1 cellular context compared by ENCODE assay signal in the genomic region with DNA sequence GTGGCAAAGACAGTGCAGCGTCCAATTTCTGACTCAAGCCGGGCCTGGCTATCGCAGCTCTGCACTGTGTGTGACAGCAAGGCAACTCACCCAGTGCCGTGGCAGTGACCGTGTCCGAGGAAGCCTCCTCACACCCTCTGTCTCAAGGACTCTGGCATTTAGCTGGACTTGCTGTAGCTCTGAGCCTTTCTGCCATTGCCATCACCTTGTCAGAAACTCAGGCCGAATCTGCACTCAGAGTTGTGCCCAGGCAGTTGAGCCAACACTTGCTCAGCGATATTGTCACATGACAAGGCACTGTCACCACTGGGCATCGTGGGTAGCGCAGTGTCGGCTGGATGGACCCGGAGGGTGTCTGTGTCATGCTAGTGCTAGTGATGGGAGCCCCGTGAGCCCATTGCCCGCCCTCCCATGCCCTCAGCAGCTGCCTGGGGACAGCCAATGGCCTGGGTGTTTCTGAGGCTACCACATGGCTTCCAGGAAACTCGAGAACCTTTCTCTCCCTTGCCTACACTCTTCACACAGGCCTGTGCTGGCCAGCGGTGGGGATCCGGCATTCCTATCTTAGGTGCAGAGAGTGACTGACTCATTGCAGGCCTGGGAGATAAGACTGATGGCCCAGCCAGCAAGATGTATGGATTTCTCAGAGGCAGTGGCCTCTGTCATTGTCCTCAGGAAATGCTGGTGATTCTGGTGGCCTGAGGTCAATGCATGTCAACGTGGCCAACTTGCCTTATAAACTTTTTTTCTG.
A peak's percentile ranks its signal among the peaks of the same experiment; 100 is the strongest.
TF ChIP-seq lines count a peak whose summit lies in the region.

No MANE protein-coding gene starts in this region.

TF ChIP-seq in K562, 482 proteins besides CTCF, POLR2A, EP300 and RAD21 (continued from another document and continues in another):
- TF ChIP-seq, protein P1, sequence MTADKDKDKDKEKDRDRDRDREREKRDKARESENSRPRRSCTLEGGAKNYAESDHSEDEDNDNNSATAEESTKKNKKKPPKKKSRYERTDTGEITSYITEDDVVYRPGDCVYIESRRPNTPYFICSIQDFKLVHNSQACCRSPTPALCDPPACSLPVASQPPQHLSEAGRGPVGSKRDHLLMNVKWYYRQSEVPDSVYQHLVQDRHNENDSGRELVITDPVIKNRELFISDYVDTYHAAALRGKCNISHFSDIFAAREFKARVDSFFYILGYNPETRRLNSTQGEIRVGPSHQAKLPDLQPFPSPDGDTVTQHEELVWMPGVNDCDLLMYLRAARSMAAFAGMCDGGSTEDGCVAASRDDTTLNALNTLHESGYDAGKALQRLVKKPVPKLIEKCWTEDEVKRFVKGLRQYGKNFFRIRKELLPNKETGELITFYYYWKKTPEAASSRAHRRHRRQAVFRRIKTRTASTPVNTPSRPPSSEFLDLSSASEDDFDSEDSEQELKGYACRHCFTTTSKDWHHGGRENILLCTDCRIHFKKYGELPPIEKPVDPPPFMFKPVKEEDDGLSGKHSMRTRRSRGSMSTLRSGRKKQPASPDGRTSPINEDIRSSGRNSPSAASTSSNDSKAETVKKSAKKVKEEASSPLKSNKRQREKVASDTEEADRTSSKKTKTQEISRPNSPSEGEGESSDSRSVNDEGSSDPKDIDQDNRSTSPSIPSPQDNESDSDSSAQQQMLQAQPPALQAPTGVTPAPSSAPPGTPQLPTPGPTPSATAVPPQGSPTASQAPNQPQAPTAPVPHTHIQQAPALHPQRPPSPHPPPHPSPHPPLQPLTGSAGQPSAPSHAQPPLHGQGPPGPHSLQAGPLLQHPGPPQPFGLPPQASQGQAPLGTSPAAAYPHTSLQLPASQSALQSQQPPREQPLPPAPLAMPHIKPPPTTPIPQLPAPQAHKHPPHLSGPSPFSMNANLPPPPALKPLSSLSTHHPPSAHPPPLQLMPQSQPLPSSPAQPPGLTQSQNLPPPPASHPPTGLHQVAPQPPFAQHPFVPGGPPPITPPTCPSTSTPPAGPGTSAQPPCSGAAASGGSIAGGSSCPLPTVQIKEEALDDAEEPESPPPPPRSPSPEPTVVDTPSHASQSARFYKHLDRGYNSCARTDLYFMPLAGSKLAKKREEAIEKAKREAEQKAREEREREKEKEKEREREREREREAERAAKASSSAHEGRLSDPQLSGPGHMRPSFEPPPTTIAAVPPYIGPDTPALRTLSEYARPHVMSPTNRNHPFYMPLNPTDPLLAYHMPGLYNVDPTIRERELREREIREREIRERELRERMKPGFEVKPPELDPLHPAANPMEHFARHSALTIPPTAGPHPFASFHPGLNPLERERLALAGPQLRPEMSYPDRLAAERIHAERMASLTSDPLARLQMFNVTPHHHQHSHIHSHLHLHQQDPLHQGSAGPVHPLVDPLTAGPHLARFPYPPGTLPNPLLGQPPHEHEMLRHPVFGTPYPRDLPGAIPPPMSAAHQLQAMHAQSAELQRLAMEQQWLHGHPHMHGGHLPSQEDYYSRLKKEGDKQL (CRISPR knock-in tag; IDR thresholded peaks at IDR 0.05; ENCODE audit: borderline replicate concordance): no peak
- TF ChIP-seq ARID1B (IDR thresholded peaks at IDR 0.05) (peak; percentile 96), ILF3 (IDR thresholded peaks at IDR 0.05; ENCODE audit: borderline replicate concordance) (no peak), ZNF444 (CRISPR knock-in tag; IDR thresholded peaks at IDR 0.05) (no peak), ZFPM2 (CRISPR knock-in tag; IDR thresholded peaks at IDR 0.05) (no peak), TOE1 (IDR thresholded peaks at IDR 0.05; ENCODE audit: borderline replicate concordance) (peak; percentile 90), TOE1 (CRISPR knock-in tag; IDR thresholded peaks at IDR 0.05; ENCODE audit: borderline replicate concordance, low read depth) (no peak), MXI1 (IDR thresholded peaks at IDR 0.05; ENCODE audit: low read depth, low read length) (no peak), MTF1 (CRISPR knock-in tag; IDR thresholded peaks at IDR 0.05; ENCODE audit: borderline replicate concordance) (peak; percentile 28; the same call in 1 of the 2 replicates), COPS2 (conservative IDR thresholded peaks at IDR 0.05) (no peak), TRIM24 (IDR thresholded peaks at IDR 0.05) (peak; percentile 70 to 78; a peak in 3 of 4 replicates), CBFB (CRISPR knock-in tag; IDR thresholded peaks at IDR 0.05) (peak; percentile 61; the same call in 1 of the 2 replicates), GATAD2B (IDR thresholded peaks at IDR 0.05; ENCODE audit: borderline replicate concordance) (peak; percentile 53; the same call in 1 of the 2 replicates), GABPB2 (CRISPR knock-in tag; conservative IDR thresholded peaks at IDR 0.05) (no peak), MYNN (IDR thresholded peaks at IDR 0.05) (peak; percentile 54; the same call in 1 of the 2 replicates), MYNN (CRISPR knock-in tag; IDR thresholded peaks at IDR 0.05) (no peak), ZNF766 (CRISPR knock-in tag; conservative IDR thresholded peaks at IDR 0.05) (peak; percentile 47; the same call in 1 of the 2 replicates), SRSF3 (IDR thresholded peaks at IDR 0.05; ENCODE audit: insufficient read depth, low read length) (no peak), TSC22D4 (tag; IDR thresholded peaks at IDR 0.05) (no peak), BDP1 (IDR thresholded peaks at IDR 0.05; ENCODE audit: insufficient read depth, insufficient read length) (no peak), NR3C1 (CRISPR knock-in tag; IDR thresholded peaks at IDR 0.05) (no peak), TEAD4 (IDR thresholded peaks at IDR 0.05; ENCODE audit: low read length) (peak; percentile 91), TEAD4 (CRISPR knock-in tag; IDR thresholded peaks at IDR 0.05; ENCODE audit: borderline replicate concordance) (no peak), ZNF699 (CRISPR knock-in tag; IDR thresholded peaks at IDR 0.05; ENCODE audit: insufficient replicate concordance) (no peak), IRF2 (CRISPR knock-in tag; IDR thresholded peaks at IDR 0.05) (no peak), HMG20B (CRISPR knock-in tag; IDR thresholded peaks at IDR 0.05) (no peak), DNMT1 (IDR thresholded peaks at IDR 0.05) (no peak), SMARCA4 (IDR thresholded peaks at IDR 0.05) (peak; percentile 98), ZNF239 (CRISPR knock-in tag; IDR thresholded peaks at IDR 0.05) (peak; percentile 29), ARHGAP35 (IDR thresholded peaks at IDR 0.05; ENCODE audit: partially characterized antibody) (peak; percentile 22), NR2F6 (CRISPR knock-in tag; IDR thresholded peaks at IDR 0.05) (no peak), NR4A1 (CRISPR knock-in tag; IDR thresholded peaks at IDR 0.05) (peak; percentile 97), NR4A1 (tag; IDR thresholded peaks at IDR 0.05) (peak; percentile 92; the same call in 1 of the 2 replicates)
- TF ChIP-seq, protein P2, sequence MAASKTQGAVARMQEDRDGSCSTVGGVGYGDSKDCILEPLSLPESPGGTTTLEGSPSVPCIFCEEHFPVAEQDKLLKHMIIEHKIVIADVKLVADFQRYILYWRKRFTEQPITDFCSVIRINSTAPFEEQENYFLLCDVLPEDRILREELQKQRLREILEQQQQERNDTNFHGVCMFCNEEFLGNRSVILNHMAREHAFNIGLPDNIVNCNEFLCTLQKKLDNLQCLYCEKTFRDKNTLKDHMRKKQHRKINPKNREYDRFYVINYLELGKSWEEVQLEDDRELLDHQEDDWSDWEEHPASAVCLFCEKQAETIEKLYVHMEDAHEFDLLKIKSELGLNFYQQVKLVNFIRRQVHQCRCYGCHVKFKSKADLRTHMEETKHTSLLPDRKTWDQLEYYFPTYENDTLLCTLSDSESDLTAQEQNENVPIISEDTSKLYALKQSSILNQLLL (CRISPR knock-in tag; IDR thresholded peaks at IDR 0.05; ENCODE audit: borderline replicate concordance): no peak
- TF ChIP-seq, protein P3, sequence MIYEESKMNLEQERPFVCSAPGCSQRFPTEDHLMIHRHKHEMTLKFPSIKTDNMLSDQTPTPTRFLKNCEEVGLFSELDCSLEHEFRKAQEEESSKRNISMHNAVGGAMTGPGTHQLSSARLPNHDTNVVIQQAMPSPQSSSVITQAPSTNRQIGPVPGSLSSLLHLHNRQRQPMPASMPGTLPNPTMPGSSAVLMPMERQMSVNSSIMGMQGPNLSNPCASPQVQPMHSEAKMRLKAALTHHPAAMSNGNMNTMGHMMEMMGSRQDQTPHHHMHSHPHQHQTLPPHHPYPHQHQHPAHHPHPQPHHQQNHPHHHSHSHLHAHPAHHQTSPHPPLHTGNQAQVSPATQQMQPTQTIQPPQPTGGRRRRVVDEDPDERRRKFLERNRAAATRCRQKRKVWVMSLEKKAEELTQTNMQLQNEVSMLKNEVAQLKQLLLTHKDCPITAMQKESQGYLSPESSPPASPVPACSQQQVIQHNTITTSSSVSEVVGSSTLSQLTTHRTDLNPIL (CRISPR knock-in tag; IDR thresholded peaks at IDR 0.05): no peak
- TF ChIP-seq, protein P4, sequence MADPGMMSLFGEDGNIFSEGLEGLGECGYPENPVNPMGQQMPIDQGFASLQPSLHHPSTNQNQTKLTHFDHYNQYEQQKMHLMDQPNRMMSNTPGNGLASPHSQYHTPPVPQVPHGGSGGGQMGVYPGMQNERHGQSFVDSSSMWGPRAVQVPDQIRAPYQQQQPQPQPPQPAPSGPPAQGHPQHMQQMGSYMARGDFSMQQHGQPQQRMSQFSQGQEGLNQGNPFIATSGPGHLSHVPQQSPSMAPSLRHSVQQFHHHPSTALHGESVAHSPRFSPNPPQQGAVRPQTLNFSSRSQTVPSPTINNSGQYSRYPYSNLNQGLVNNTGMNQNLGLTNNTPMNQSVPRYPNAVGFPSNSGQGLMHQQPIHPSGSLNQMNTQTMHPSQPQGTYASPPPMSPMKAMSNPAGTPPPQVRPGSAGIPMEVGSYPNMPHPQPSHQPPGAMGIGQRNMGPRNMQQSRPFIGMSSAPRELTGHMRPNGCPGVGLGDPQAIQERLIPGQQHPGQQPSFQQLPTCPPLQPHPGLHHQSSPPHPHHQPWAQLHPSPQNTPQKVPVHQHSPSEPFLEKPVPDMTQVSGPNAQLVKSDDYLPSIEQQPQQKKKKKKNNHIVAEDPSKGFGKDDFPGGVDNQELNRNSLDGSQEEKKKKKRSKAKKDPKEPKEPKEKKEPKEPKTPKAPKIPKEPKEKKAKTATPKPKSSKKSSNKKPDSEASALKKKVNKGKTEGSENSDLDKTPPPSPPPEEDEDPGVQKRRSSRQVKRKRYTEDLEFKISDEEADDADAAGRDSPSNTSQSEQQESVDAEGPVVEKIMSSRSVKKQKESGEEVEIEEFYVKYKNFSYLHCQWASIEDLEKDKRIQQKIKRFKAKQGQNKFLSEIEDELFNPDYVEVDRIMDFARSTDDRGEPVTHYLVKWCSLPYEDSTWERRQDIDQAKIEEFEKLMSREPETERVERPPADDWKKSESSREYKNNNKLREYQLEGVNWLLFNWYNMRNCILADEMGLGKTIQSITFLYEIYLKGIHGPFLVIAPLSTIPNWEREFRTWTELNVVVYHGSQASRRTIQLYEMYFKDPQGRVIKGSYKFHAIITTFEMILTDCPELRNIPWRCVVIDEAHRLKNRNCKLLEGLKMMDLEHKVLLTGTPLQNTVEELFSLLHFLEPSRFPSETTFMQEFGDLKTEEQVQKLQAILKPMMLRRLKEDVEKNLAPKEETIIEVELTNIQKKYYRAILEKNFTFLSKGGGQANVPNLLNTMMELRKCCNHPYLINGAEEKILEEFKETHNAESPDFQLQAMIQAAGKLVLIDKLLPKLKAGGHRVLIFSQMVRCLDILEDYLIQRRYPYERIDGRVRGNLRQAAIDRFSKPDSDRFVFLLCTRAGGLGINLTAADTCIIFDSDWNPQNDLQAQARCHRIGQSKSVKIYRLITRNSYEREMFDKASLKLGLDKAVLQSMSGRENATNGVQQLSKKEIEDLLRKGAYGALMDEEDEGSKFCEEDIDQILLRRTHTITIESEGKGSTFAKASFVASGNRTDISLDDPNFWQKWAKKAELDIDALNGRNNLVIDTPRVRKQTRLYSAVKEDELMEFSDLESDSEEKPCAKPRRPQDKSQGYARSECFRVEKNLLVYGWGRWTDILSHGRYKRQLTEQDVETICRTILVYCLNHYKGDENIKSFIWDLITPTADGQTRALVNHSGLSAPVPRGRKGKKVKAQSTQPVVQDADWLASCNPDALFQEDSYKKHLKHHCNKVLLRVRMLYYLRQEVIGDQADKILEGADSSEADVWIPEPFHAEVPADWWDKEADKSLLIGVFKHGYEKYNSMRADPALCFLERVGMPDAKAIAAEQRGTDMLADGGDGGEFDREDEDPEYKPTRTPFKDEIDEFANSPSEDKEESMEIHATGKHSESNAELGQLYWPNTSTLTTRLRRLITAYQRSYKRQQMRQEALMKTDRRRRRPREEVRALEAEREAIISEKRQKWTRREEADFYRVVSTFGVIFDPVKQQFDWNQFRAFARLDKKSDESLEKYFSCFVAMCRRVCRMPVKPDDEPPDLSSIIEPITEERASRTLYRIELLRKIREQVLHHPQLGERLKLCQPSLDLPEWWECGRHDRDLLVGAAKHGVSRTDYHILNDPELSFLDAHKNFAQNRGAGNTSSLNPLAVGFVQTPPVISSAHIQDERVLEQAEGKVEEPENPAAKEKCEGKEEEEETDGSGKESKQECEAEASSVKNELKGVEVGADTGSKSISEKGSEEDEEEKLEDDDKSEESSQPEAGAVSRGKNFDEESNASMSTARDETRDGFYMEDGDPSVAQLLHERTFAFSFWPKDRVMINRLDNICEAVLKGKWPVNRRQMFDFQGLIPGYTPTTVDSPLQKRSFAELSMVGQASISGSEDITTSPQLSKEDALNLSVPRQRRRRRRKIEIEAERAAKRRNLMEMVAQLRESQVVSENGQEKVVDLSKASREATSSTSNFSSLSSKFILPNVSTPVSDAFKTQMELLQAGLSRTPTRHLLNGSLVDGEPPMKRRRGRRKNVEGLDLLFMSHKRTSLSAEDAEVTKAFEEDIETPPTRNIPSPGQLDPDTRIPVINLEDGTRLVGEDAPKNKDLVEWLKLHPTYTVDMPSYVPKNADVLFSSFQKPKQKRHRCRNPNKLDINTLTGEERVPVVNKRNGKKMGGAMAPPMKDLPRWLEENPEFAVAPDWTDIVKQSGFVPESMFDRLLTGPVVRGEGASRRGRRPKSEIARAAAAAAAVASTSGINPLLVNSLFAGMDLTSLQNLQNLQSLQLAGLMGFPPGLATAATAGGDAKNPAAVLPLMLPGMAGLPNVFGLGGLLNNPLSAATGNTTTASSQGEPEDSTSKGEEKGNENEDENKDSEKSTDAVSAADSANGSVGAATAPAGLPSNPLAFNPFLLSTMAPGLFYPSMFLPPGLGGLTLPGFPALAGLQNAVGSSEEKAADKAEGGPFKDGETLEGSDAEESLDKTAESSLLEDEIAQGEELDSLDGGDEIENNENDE (IDR thresholded peaks at IDR 0.05; ENCODE audit: low read depth, low read length): no peak
- TF ChIP-seq, protein P5, sequence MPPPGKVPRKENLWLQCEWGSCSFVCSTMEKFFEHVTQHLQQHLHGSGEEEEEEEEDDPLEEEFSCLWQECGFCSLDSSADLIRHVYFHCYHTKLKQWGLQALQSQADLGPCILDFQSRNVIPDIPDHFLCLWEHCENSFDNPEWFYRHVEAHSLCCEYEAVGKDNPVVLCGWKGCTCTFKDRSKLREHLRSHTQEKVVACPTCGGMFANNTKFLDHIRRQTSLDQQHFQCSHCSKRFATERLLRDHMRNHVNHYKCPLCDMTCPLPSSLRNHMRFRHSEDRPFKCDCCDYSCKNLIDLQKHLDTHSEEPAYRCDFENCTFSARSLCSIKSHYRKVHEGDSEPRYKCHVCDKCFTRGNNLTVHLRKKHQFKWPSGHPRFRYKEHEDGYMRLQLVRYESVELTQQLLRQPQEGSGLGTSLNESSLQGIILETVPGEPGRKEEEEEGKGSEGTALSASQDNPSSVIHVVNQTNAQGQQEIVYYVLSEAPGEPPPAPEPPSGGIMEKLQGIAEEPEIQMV (tag; conservative IDR thresholded peaks at IDR 0.05; ENCODE audit: low read depth): peak; percentile 65; the same call in 1 of the 2 replicates
- TF ChIP-seq, protein P6, sequence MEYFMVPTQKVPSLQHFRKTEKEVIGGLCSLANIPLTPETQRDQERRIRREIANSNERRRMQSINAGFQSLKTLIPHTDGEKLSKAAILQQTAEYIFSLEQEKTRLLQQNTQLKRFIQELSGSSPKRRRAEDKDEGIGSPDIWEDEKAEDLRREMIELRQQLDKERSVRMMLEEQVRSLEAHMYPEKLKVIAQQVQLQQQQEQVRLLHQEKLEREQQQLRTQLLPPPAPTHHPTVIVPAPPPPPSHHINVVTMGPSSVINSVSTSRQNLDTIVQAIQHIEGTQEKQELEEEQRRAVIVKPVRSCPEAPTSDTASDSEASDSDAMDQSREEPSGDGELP (CRISPR knock-in tag; IDR thresholded peaks at IDR 0.05; ENCODE audit: borderline replicate concordance): peak; percentile 86; the same call in 1 of the 2 replicates
